In genomic region chr20:39700527-39700926, GRCh38 we compare ENCODE assay signal across 26 cellular contexts.
"Had no signal": no experiment of that assay in that cellular context is flagged by ENCODE, and none has a peak within 500 bp of the region (broad histone marks: within the 10 kb centered on the region; RNA-seq: fewer than 3 reads in every experiment).

No MANE protein-coding gene starts in this region.

- H3K4me1 ChIP-seq: colonic mucosa, gastroesophageal sphincter had no signal

- H3K9me3 ChIP-seq: ascending aorta, colonic mucosa, gastroesophageal sphincter, tibial nerve had no signal

- ATAC-seq: gastroesophageal sphincter, left cardiac atrium, left ventricle myocardium superior, right cardiac atrium, WTC11 had no signal

- DNase-seq: activated CD4-positive, alpha-beta memory T cell treated with anti-CD3 and anti-CD28 coated beads, Interleukin-2, amount 10 ng/mL, durations not matched to agents 7 days and 5 days; activated CD4-positive, alpha-beta T cell treated with anti-CD3 and anti-CD28 coated beads for 1 hour; activated CD4-positive, alpha-beta T cell treated with anti-CD3 and anti-CD28 coated beads, Interleukin-2, amount 10 ng/mL, durations not matched to agents 7 days and 5 days; activated CD8-positive, alpha-beta memory T cell treated with anti-CD3 and anti-CD28 coated beads, Interleukin-2, amount 50 U/mL, for 48 hours; activated gamma-delta T cell; activated naive CD4-positive, alpha-beta T cell treated with anti-CD3 and anti-CD28 coated beads, Interleukin-2, amount 10 ng/mL, durations not matched to agents 7 days and 5 days; activated naive CD8-positive, alpha-beta T cell treated with anti-CD3 and anti-CD28 coated beads, Interleukin-2, amount 10 ng/mL, durations not matched to agents 7 days and 5 days; activated T-cell treated with anti-CD3 and anti-CD28 coated beads, Interleukin-2, amount 50 U/mL, for 24 hours; cerebellar nuclear complex; colonic mucosa; hippocampal formation; left cardiac atrium; left ventricle myocardium superior; mammary epithelial cell; posterior cingulate gyrus; right cardiac atrium; stimulated activated CD4-positive, alpha-beta T cell treated with anti-CD3 and anti-CD28 coated beads, Interleukin-15, amount 100 ng/mL, for 24 hours; stimulated activated CD4-positive, alpha-beta T cell treated with anti-CD3 and anti-CD28 coated beads, Interleukin-2, amount 100 ng/mL, for 24 hours; stimulated activated naive CD4-positive, alpha-beta T cell treated with Interleukin-2 at 50 U/mL for 16 hours had no signal

- H3K4me1 Mint-ChIP-seq: activated CD4-positive, alpha-beta memory T cell treated with anti-CD3 and anti-CD28 coated beads, Interleukin-2, amount 10 ng/mL, durations not matched to agents 7 days and 5 days; activated CD4-positive, alpha-beta T cell treated with anti-CD3 and anti-CD28 coated beads, Interleukin-2, amount 10 ng/mL, durations not matched to agents 7 days and 5 days; activated naive CD4-positive, alpha-beta T cell treated with anti-CD3 and anti-CD28 coated beads, Interleukin-2, amount 10 ng/mL, durations not matched to agents 7 days and 5 days had no signal

- H3K27ac ChIP-seq: ascending aorta, cardiac muscle cell, colonic mucosa, gastroesophageal sphincter, tibial nerve had no signal

- H3K27me3 ChIP-seq: ascending aorta, cardiac muscle cell, colonic mucosa, gastroesophageal sphincter, tibial nerve had no signal

- H3K27ac Mint-ChIP-seq: activated CD4-positive, alpha-beta memory T cell treated with anti-CD3 and anti-CD28 coated beads, Interleukin-2, amount 10 ng/mL, durations not matched to agents 7 days and 5 days; activated CD4-positive, alpha-beta T cell treated with anti-CD3 and anti-CD28 coated beads, Interleukin-2, amount 10 ng/mL, durations not matched to agents 7 days and 5 days; activated naive CD4-positive, alpha-beta T cell treated with anti-CD3 and anti-CD28 coated beads, Interleukin-2, amount 10 ng/mL, durations not matched to agents 7 days and 5 days; activated naive CD8-positive, alpha-beta T cell treated with anti-CD3 and anti-CD28 coated beads, Interleukin-2, amount 10 ng/mL, durations not matched to agents 7 days and 5 days; activated T-cell treated with anti-CD3 and anti-CD28 coated beads, Interleukin-2, amount 50 U/mL, for 24 hours; brain; WTC11 had no signal

- H3K4me3 ChIP-seq: ascending aorta, cardiac muscle cell, colonic mucosa, gastroesophageal sphincter, tibial nerve had no signal

- H3K36me3 ChIP-seq: ascending aorta, cardiac muscle cell, colonic mucosa, gastroesophageal sphincter, tibial nerve had no signal

- H3K9me3 Mint-ChIP-seq: activated CD4-positive, alpha-beta memory T cell treated with anti-CD3 and anti-CD28 coated beads, Interleukin-2, amount 10 ng/mL, durations not matched to agents 7 days and 5 days; activated CD4-positive, alpha-beta T cell treated with anti-CD3 and anti-CD28 coated beads, Interleukin-2, amount 10 ng/mL, durations not matched to agents 7 days and 5 days; activated naive CD4-positive, alpha-beta T cell treated with anti-CD3 and anti-CD28 coated beads, Interleukin-2, amount 10 ng/mL, durations not matched to agents 7 days and 5 days; brain; nephron had no signal

- H3K36me3 Mint-ChIP-seq: activated naive CD4-positive, alpha-beta T cell treated with anti-CD3 and anti-CD28 coated beads, Interleukin-2, amount 10 ng/mL, durations not matched to agents 7 days and 5 days; activated naive CD8-positive, alpha-beta T cell treated with anti-CD3 and anti-CD28 coated beads, Interleukin-2, amount 10 ng/mL, durations not matched to agents 7 days and 5 days; brain; WTC11 had no signal

- H3K4me3 Mint-ChIP-seq: activated CD4-positive, alpha-beta memory T cell treated with anti-CD3 and anti-CD28 coated beads, Interleukin-2, amount 10 ng/mL, durations not matched to agents 7 days and 5 days; activated CD4-positive, alpha-beta T cell treated with anti-CD3 and anti-CD28 coated beads, Interleukin-2, amount 10 ng/mL, durations not matched to agents 7 days and 5 days; activated naive CD4-positive, alpha-beta T cell treated with anti-CD3 and anti-CD28 coated beads, Interleukin-2, amount 10 ng/mL, durations not matched to agents 7 days and 5 days; activated naive CD8-positive, alpha-beta T cell treated with anti-CD3 and anti-CD28 coated beads, Interleukin-2, amount 10 ng/mL, durations not matched to agents 7 days and 5 days; activated T-cell treated with anti-CD3 and anti-CD28 coated beads, Interleukin-2, amount 50 U/mL, for 24 hours; brain; nephron; WTC11 had no signal

- H3K27me3 Mint-ChIP-seq: activated CD4-positive, alpha-beta memory T cell treated with anti-CD3 and anti-CD28 coated beads, Interleukin-2, amount 10 ng/mL, durations not matched to agents 7 days and 5 days; activated CD4-positive, alpha-beta T cell treated with anti-CD3 and anti-CD28 coated beads, Interleukin-2, amount 10 ng/mL, durations not matched to agents 7 days and 5 days; activated naive CD4-positive, alpha-beta T cell treated with anti-CD3 and anti-CD28 coated beads, Interleukin-2, amount 10 ng/mL, durations not matched to agents 7 days and 5 days; activated naive CD8-positive, alpha-beta T cell treated with anti-CD3 and anti-CD28 coated beads, Interleukin-2, amount 10 ng/mL, durations not matched to agents 7 days and 5 days; activated T-cell treated with anti-CD3 and anti-CD28 coated beads, Interleukin-2, amount 50 U/mL, for 24 hours; brain had no signal
